Comparison of ENCODE assay signal across 21 cellular contexts in the genomic region with DNA sequence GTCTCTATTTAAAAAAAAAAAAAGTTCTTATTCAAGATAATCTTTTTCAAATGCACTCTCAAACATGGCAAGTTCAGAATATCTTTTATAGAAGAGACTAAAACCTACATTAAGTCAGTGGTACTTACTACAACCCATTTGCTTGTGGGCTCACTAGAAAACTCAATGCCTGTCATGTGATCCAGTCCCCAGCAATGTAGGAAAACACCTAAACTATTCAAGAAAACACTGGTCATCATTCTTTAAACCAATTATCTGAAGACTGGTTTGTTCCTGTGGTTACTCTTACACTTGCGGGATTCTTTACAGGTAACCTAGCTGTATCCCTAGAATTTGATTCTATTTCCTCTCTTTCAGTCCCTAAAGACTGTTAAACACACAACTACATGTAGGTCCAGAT.
"Had no signal": no experiment of that assay in that cellular context is flagged by ENCODE, and none has a peak within 500 bp of the region (broad histone marks: within the 10 kb centered on the region; RNA-seq: fewer than 3 reads in every experiment).

No MANE protein-coding gene starts in this region.

- H3K27ac Mint-ChIP-seq: activated CD4-positive, alpha-beta memory T cell treated with anti-CD3 and anti-CD28 coated beads, Interleukin-2, amount 10 ng/mL, durations not matched to agents 7 days and 5 days; activated CD4-positive, alpha-beta T cell treated with anti-CD3 and anti-CD28 coated beads, Interleukin-2, amount 10 ng/mL, durations not matched to agents 24 days and 14 days; activated T-cell treated with anti-CD3 and anti-CD28 coated beads, Interleukin-2, amount 50 U/mL, for 72 hours; progenitor cell of endocrine pancreas had no signal

- H3K4me3 Mint-ChIP-seq: activated CD4-positive, alpha-beta memory T cell treated with anti-CD3 and anti-CD28 coated beads, Interleukin-2, amount 10 ng/mL, durations not matched to agents 7 days and 5 days; activated CD4-positive, alpha-beta T cell treated with anti-CD3 and anti-CD28 coated beads, Interleukin-2, amount 10 ng/mL, durations not matched to agents 24 days and 14 days; activated naive CD4-positive, alpha-beta T cell treated with anti-CD3 and anti-CD28 coated beads, Interleukin-2, amount 50 U/mL, for 24 hours; activated T-cell treated with anti-CD3 and anti-CD28 coated beads, Interleukin-2, amount 50 U/mL, for 72 hours; central memory CD8-positive, alpha-beta T cell; naive B cell; stimulated activated naive CD8-positive, alpha-beta T cell treated with anti-CD3 and anti-CD28 coated beads, Interleukin-15, Interleukin-2, amounts not matched to agents 100 ng/mL and 50 ng/mL, for 24 hours had no signal

- H3K9me3 Mint-ChIP-seq: activated CD4-positive, alpha-beta memory T cell treated with anti-CD3 and anti-CD28 coated beads, Interleukin-2, amount 10 ng/mL, durations not matched to agents 7 days and 5 days; activated CD4-positive, alpha-beta T cell treated with anti-CD3 and anti-CD28 coated beads, Interleukin-2, amount 10 ng/mL, durations not matched to agents 24 days and 14 days; activated naive CD4-positive, alpha-beta T cell treated with anti-CD3 and anti-CD28 coated beads, Interleukin-2, amount 50 U/mL, for 24 hours; activated T-cell treated with anti-CD3 and anti-CD28 coated beads, Interleukin-2, amount 50 U/mL, for 72 hours; central memory CD8-positive, alpha-beta T cell; naive B cell; stimulated activated naive CD8-positive, alpha-beta T cell treated with anti-CD3 and anti-CD28 coated beads, Interleukin-15, Interleukin-2, amounts not matched to agents 100 ng/mL and 50 ng/mL, for 24 hours had no signal

- H3K36me3 Mint-ChIP-seq: naive B cell had no signal

- H3K9me3 ChIP-seq: adrenal gland, ascending aorta, colonic mucosa, esophagus squamous epithelium, lower lobe of right lung, right atrium auricular region, thyroid gland, upper lobe of right lung had no signal

- H3K27me3 ChIP-seq: adrenal gland, ascending aorta, colonic mucosa, esophagus squamous epithelium, right atrium auricular region, thyroid gland, upper lobe of right lung had no signal

- DNase-seq: activated CD4-positive, alpha-beta memory T cell treated with anti-CD3 and anti-CD28 coated beads, Interleukin-2, amount 10 ng/mL, durations not matched to agents 7 days and 5 days; activated CD4-positive, alpha-beta T cell treated with anti-CD3 and anti-CD28 coated beads, Interleukin-2, amount 10 ng/mL, durations not matched to agents 24 days and 14 days; activated effector memory CD4-positive, alpha-beta T cell treated with anti-CD3 and anti-CD28 coated beads, Interleukin-2, amount 50 U/mL, for 16 hours; activated T-cell treated with anti-CD3 and anti-CD28 coated beads, Interleukin-2, amount 50 U/mL, for 72 hours; adrenal gland; colonic mucosa; esophagus squamous epithelium; kidney; lower lobe of right lung; naive B cell; stimulated activated CD4-positive, alpha-beta T cell treated with anti-CD3 and anti-CD28 coated beads, Interleukin-4, amount 100 ng/mL, for 24 hours; substantia nigra; T1000; thyroid gland; upper lobe of right lung had no signal

- H3K4me1 ChIP-seq: adrenal gland, ascending aorta, colonic mucosa, lower lobe of right lung, upper lobe of right lung had no signal

- H3K4me3 ChIP-seq: adrenal gland, ascending aorta, colonic mucosa, esophagus squamous epithelium, lower lobe of right lung, right atrium auricular region, thyroid gland, upper lobe of right lung had no signal

- ATAC-seq: activated T-cell treated with anti-CD3 and anti-CD28 coated beads, Interleukin-2, amount 50 U/mL, for 72 hours; lower lobe of right lung; upper lobe of right lung had no signal

- H3K27ac ChIP-seq: adrenal gland, ascending aorta, colonic mucosa, esophagus squamous epithelium, lower lobe of right lung, right atrium auricular region, thyroid gland, upper lobe of right lung had no signal

- H3K27me3 Mint-ChIP-seq: activated CD4-positive, alpha-beta memory T cell treated with anti-CD3 and anti-CD28 coated beads, Interleukin-2, amount 10 ng/mL, durations not matched to agents 7 days and 5 days; activated CD4-positive, alpha-beta T cell treated with anti-CD3 and anti-CD28 coated beads, Interleukin-2, amount 10 ng/mL, durations not matched to agents 24 days and 14 days; activated naive CD4-positive, alpha-beta T cell treated with anti-CD3 and anti-CD28 coated beads, Interleukin-2, amount 50 U/mL, for 24 hours; central memory CD8-positive, alpha-beta T cell; naive B cell; progenitor cell of endocrine pancreas; stimulated activated naive CD8-positive, alpha-beta T cell treated with anti-CD3 and anti-CD28 coated beads, Interleukin-15, Interleukin-2, amounts not matched to agents 100 ng/mL and 50 ng/mL, for 24 hours had no signal
